In genomic region chr15:43414196-43414595, GRCh38 we compare ENCODE assay signal across 13 cellular contexts. TPM values are rescaled to one million over a fixed set of nuclear protein-coding genes. Genes with fewer than 3 reads are reported as not detected.
DNase-seq lines count a peak whose midpoint lies in the region; ATAC-seq and TF ChIP-seq lines count a peak whose summit lies in the region.
"Had no signal": no experiment of that assay in that cellular context is flagged by ENCODE, and none has a peak within 500 bp of the region (broad histone marks: within the 10 kb centered on the region; RNA-seq: fewer than 3 reads in every experiment).

No MANE protein-coding gene starts in this region.

- H3K36me3 Mint-ChIP-seq in activated T-cell treated with anti-CD3 and anti-CD28 coated beads, Interleukin-2, amount 50 U/mL, for 72 hours (ENCODE audit: insufficient read depth in 2 of 2), result peaks cover 3 to 16% of the 10 kb centered on the region in 2 donors
- peaks cover 57% of the 10 kb centered on the region for H3K36me3 Mint-ChIP-seq in HFFc6 (ENCODE audit: low read depth)
- no peaks in the 10 kb centered on the region for H3K36me3 Mint-ChIP-seq in glutamatergic neuron (ENCODE audit: unreplicated experiment)

- no peaks in the 10 kb centered on the region for H3K27me3 Mint-ChIP-seq in activated T-cell treated with anti-CD3 and anti-CD28 coated beads, Interleukin-2, amount 50 U/mL, for 72 hours (ENCODE audit: low read depth)
- H3K27me3 Mint-ChIP-seq in HFFc6 (ENCODE audit: insufficient read depth) (no peaks in the 10 kb centered on the region), glutamatergic neuron (ENCODE audit: unreplicated experiment) (no peaks in the 10 kb centered on the region)
- H3K27me3 Mint-ChIP-seq: CD4-positive, alpha-beta memory T cell had no signal

- H3K9me3 Mint-ChIP-seq in activated T-cell treated with anti-CD3 and anti-CD28 coated beads, Interleukin-2, amount 50 U/mL, for 72 hours, result no peaks in the 10 kb centered on the region
- H3K9me3 Mint-ChIP-seq in HFFc6 (no peaks in the 10 kb centered on the region), glutamatergic neuron (ENCODE audit: unreplicated experiment) (no peaks in the 10 kb centered on the region)

- H3K4me1 Mint-ChIP-seq in activated T-cell treated with anti-CD3 and anti-CD28 coated beads, Interleukin-2, amount 50 U/mL, for 72 hours (ENCODE audit: low read depth), result no peaks in the 10 kb centered on the region
- H3K4me1 Mint-ChIP-seq in HFFc6 (ENCODE audit: low read depth), result peaks cover 29% of the 10 kb centered on the region
- H3K4me1 Mint-ChIP-seq in glutamatergic neuron (ENCODE audit: low read depth, unreplicated experiment), result no peaks in the 10 kb centered on the region

- no peak overlapping the region for H3K4me3 Mint-ChIP-seq in activated T-cell treated with anti-CD3 and anti-CD28 coated beads, Interleukin-2, amount 50 U/mL, for 72 hours
- H3K4me3 Mint-ChIP-seq in HFFc6 (no peak overlapping the region), glutamatergic neuron (ENCODE audit: unreplicated experiment) (no peak overlapping the region)
- H3K4me3 Mint-ChIP-seq: CD4-positive, alpha-beta memory T cell had no signal

- no peak for TF ChIP-seq POLR2A in erythroblast (IDR thresholded peaks at IDR 0.05; ENCODE audit: low read length)

- peak overlapping the region; percentile 92 for H3K27ac Mint-ChIP-seq in activated T-cell treated with anti-CD3 and anti-CD28 coated beads, Interleukin-2, amount 50 U/mL, for 72 hours
- H3K27ac Mint-ChIP-seq in HFFc6 (peak overlapping the region; percentile 47), glutamatergic neuron (ENCODE audit: unreplicated experiment) (peak overlapping the region; percentile 43)

- ATAC-seq in activated T-cell treated with anti-CD3 and anti-CD28 coated beads, Interleukin-2, amount 50 U/mL, for 72 hours (replicated peaks in 1 of 2), result no peak
- ATAC-seq: GM12878 had no signal

- no peak for TF ChIP-seq CTCF in HFFc6 (IDR thresholded peaks at IDR 0.05)
- TF ChIP-seq CTCF in glutamatergic neuron (IDR thresholded peaks at IDR 0.05; ENCODE audit: partially characterized antibody, unreplicated experiment), result no peak

- no peak for DNase-seq in activated T-cell treated with anti-CD3 and anti-CD28 coated beads, Interleukin-2, amount 50 U/mL, for 72 hours
- DNase-seq in activated T-cell treated with anti-CD3 and anti-CD28 coated beads for 4 hours (no peak), HFFc6 (no peak), dermis blood vessel endothelial cell (peak; percentile 6), glutamatergic neuron (no peak), NCI-H748 (lab: John Stamatoyannopoulos, UW; ENCODE audit: unreplicated experiment) (no peak), erythroblast (lab: John Stamatoyannopoulos, UW) (no peak)
- DNase-seq in activated CD4-positive, alpha-beta T cell treated with anti-CD3 and anti-CD28 coated beads, Interleukin-2, amount 50 U/mL, for 48 hours, result no peak
- DNase-seq: BE2C; CD4-positive, alpha-beta memory T cell; DMS79; HCEC 1CT had no signal

RNA-seq across cellular contexts. Expression of gene TUBGCP4, which starts 43.3 kb away (rescaled TPM):
- 10 to 100 TPM; 28.0 to 28.7 TPM for total RNA-seq in activated T-cell treated with anti-CD3 and anti-CD28 coated beads, Interleukin-2, amount 50 U/mL, for 72 hours
- total RNA-seq in HFFc6 (2021; fragmentation: NEBNext Ultra II Directional; extraction: Animal tissue kit (Norgen Biotek cat#: 25700)), result 10 to 100 TPM; 16.1 to 22.2 (median 18.7) TPM
- 15.3 and 15.7 TPM in 2 replicates for total RNA-seq in dermis blood vessel endothelial cell
- 29.9 TPM for total RNA-seq in glutamatergic neuron (ENCODE audit: unreplicated experiment)

RNA-seq across cellular contexts. Expression of gene ZSCAN29, which starts 43.4 kb away (rescaled TPM):
- total RNA-seq in activated T-cell treated with anti-CD3 and anti-CD28 coated beads, Interleukin-2, amount 50 U/mL, for 72 hours, result 10 to 100 TPM; 42.0 to 44.8 TPM
- 10 to 100 TPM; 12.7 to 16.7 (median 14.7) TPM for total RNA-seq in HFFc6 (2021; fragmentation: NEBNext Ultra II Directional; extraction: Animal tissue kit (Norgen Biotek cat#: 25700))
- 19.9 and 31.3 TPM in 2 replicates for total RNA-seq in dermis blood vessel endothelial cell
- total RNA-seq in glutamatergic neuron (ENCODE audit: unreplicated experiment), result 118 TPM
